In the genomic region with DNA sequence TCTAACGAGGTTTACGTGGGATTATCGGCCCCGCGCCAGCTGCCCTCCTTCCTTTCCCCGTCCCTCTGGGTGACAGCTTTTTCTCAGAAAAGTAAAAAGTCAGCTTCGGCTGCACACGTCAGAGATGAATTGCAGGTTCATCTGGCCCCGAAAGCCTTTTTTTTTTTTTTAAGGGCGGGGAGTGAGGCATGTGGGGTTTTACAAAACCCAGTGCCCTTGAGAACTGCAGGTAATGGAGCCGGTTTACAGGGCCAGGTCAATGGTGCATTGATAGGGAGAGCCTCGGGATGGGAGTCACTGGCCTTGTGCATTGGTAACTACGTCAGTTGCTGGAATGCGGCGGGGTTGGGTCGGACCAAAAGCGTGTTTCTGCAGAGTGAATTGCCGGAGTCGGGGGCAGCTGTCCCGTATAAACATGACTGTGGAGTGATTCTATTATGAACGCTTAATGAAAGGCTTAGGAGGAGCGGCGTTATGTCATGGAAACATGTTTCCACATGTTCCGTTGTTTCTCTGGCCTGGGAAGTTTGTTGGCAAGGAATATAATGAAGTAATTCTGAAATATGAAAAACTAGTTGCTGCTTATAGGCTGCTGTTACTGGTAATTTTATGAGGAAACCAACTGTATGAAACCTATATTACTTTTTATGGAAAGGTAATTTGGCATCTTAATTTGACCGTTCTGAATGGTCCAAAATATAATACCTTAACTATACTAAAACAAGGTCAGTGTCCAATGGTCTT, we compare ENCODE assay signal across 8 cellular contexts.
A peak's percentile ranks its signal among the peaks of the same experiment; 100 is the strongest.
DNase-seq lines count a peak whose midpoint lies in the region; ATAC-seq lines count a peak whose summit lies in the region.

No MANE protein-coding gene starts in this region.

- ATAC-seq in HG02943 (IDR thresholded peaks at IDR 0.05; ENCODE audit: low read depth, unreplicated experiment) (peak; percentile 16), HG03439 (IDR thresholded peaks at IDR 0.05; ENCODE audit: unreplicated experiment) (no peak)

- peak overlapping the region; percentile 17 for H3K9ac ChIP-seq in iPS-15b (ENCODE audit: low read depth, low read length)

- H3K4me1 Mint-ChIP-seq in activated naive CD4-positive, alpha-beta T cell treated with anti-CD3 and anti-CD28 coated beads, Interleukin-2, amount 10 ng/mL, durations not matched to agents 7 days and 5 days, result peaks cover 19% of the 10 kb centered on the region

- H3K4me3 Mint-ChIP-seq in activated naive CD4-positive, alpha-beta T cell treated with anti-CD3 and anti-CD28 coated beads, Interleukin-2, amount 10 ng/mL, durations not matched to agents 7 days and 5 days, result peak overlapping the region; percentile 89

- peaks cover 59% of the 10 kb centered on the region for H3K27me3 Mint-ChIP-seq in activated naive CD4-positive, alpha-beta T cell treated with anti-CD3 and anti-CD28 coated beads, Interleukin-2, amount 10 ng/mL, durations not matched to agents 7 days and 5 days

- no peaks in the 10 kb centered on the region for H3K4me1 ChIP-seq in iPS-15b (ENCODE audit: control insufficient read depth, insufficient read depth, low read length)

- peaks cover 4% of the 10 kb centered on the region for H3K36me3 Mint-ChIP-seq in activated naive CD4-positive, alpha-beta T cell treated with anti-CD3 and anti-CD28 coated beads, Interleukin-2, amount 10 ng/mL, durations not matched to agents 7 days and 5 days

- in situ Hi-C loops in T47D (cut with HindIII; ENCODE audit: low pct_unique_long_range_greater_than_20kb, low sequenced_read_pairs), result no loop called here

- peaks cover 46% of the 10 kb centered on the region for H3K27me3 ChIP-seq in iPS-15b (ENCODE audit: control insufficient read depth, insufficient read depth, low read length)

- H3K4me3 ChIP-seq in iPS-15b (ENCODE audit: low read depth, low read length), result peak overlapping the region; percentile 83

- no peaks in the 10 kb centered on the region for H3K9me3 Mint-ChIP-seq in activated naive CD4-positive, alpha-beta T cell treated with anti-CD3 and anti-CD28 coated beads, Interleukin-2, amount 10 ng/mL, durations not matched to agents 7 days and 5 days

- H3K9me3 ChIP-seq in iPS-15b (ENCODE audit: control insufficient read depth, insufficient read depth, low read length), result peaks cover 3% of the 10 kb centered on the region

- no peaks in the 10 kb centered on the region for H3K36me3 ChIP-seq in iPS-15b (ENCODE audit: control insufficient read depth, insufficient read depth, low read length)

- no peak overlapping the region for H3K27ac Mint-ChIP-seq in activated naive CD4-positive, alpha-beta T cell treated with anti-CD3 and anti-CD28 coated beads, Interleukin-2, amount 10 ng/mL, durations not matched to agents 7 days and 5 days

- peak; percentile 30 for DNase-seq in activated naive CD4-positive, alpha-beta T cell treated with anti-CD3 and anti-CD28 coated beads, Interleukin-2, amount 10 ng/mL, durations not matched to agents 7 days and 5 days
- no peak for DNase-seq in activated naive CD4-positive, alpha-beta T cell treated with Interleukin-2 at 50 U/mL for 16 hours
- DNase-seq in NCI-H748 treated with DMSO at 0.1 percent for 48 hours (lab: John Stamatoyannopoulos, UW), result peak; percentile 11
- peak; percentile 27 to 33 for DNase-seq in T47D (ENCODE audit: low read depth in 1 of 2, low spot score in 1 of 2)
- DNase-seq in retina, result peak; percentile 86

- CTCF ChIA-PET in activated naive CD4-positive, alpha-beta T cell treated with anti-CD3 and anti-CD28 coated beads, Interleukin-2, amount 10 ng/mL, durations not matched to agents 7 days and 5 days (lab: Charles Lee), result no interaction called here
